In genomic region chr9:37801959-37802711, GRCh38 we compare ENCODE assay signal across 1 cellular context.
TF ChIP-seq lines count a peak whose summit lies in the region.

No MANE protein-coding gene starts in this region.

TF ChIP-seq in K562, 482 proteins besides CTCF, POLR2A, EP300 and RAD21 (continued from another document):
- TF ChIP-seq BCLAF1 (IDR thresholded peaks at IDR 0.05; ENCODE audit: borderline replicate concordance in 1 of 2, control insufficient read depth in 1 of 2, low read depth in 2 of 2, low read length in 1 of 2): peak in 1 of 2 experiments; percentile 37; a peak in 1 of 4 replicates
- no peak for TF ChIP-seq ZNF407 (IDR thresholded peaks at IDR 0.05; ENCODE audit: low read depth)
- no peak for TF ChIP-seq CHD4 (IDR thresholded peaks at IDR 0.05; ENCODE audit: insufficient read depth, insufficient replicate concordance, low read depth, low read length, poor library complexity, severe bottlenecking)
- no peak for TF ChIP-seq BACH1 (tag; IDR thresholded peaks at IDR 0.05)
- peak; percentile 29 to 86; a peak in 1 of 4 replicates for TF ChIP-seq FOXA3 (CRISPR knock-in tag; conservative IDR thresholded peaks at IDR 0.05 in 1 of 2, IDR thresholded peaks at IDR 0.05 in 1 of 2)
- no peak for TF ChIP-seq E2F5 (CRISPR knock-in tag; IDR thresholded peaks at IDR 0.05)
- no peak for TF ChIP-seq KAT7 (CRISPR knock-in tag; IDR thresholded peaks at IDR 0.05; ENCODE audit: borderline replicate concordance)
- TF ChIP-seq STAT5B (CRISPR knock-in tag; IDR thresholded peaks at IDR 0.05): no peak
- TF ChIP-seq IFI16 (CRISPR knock-in tag; IDR thresholded peaks at IDR 0.05): no peak
- TF ChIP-seq DLX4 (CRISPR knock-in tag; IDR thresholded peaks at IDR 0.05): no peak
- peak; percentile 34; the same call in 1 of the 2 replicates for TF ChIP-seq ARID2 (IDR thresholded peaks at IDR 0.05)
- TF ChIP-seq DPF2 (IDR thresholded peaks at IDR 0.05): 0 out of 2 replicates have a peak, but pooled peaks have one; percentile 41
- no peak for TF ChIP-seq ELF1 (tag; IDR thresholded peaks at IDR 0.05)
- no peak for TF ChIP-seq HDAC6 (IDR thresholded peaks at IDR 0.05; ENCODE audit: low read depth, low read length)
- no peak for TF ChIP-seq ZBED1 (IDR thresholded peaks at IDR 0.05)
- TF ChIP-seq POU5F1 (IDR thresholded peaks at IDR 0.05; ENCODE audit: borderline replicate concordance, low read depth, low read length, partially characterized antibody): no peak
- TF ChIP-seq U2AF1 (optimal IDR thresholded peaks at IDR 0.05; ENCODE audit: low read depth, low read length): no peak
- 0 out of 2 replicates have a peak, but pooled peaks have one; percentile 20 for TF ChIP-seq SMARCA4 (IDR thresholded peaks at IDR 0.05)
- TF ChIP-seq ZNF408 (CRISPR knock-in tag; IDR thresholded peaks at IDR 0.05; ENCODE audit: low read depth): no peak
- no peak for TF ChIP-seq MYBL2 (IDR thresholded peaks at IDR 0.05; ENCODE audit: low read depth)
- no peak for TF ChIP-seq MYBL2 (CRISPR knock-in tag; IDR thresholded peaks at IDR 0.05; ENCODE audit: borderline replicate concordance)
- peak; percentile 70 for TF ChIP-seq NR2C1 (IDR thresholded peaks at IDR 0.05)
- peak; percentile 67 for TF ChIP-seq NR2C1 (tag; IDR thresholded peaks at IDR 0.05)
- no peak for TF ChIP-seq KDM1A (IDR thresholded peaks at IDR 0.05)
- TF ChIP-seq PREB (CRISPR knock-in tag; IDR thresholded peaks at IDR 0.05): no peak
- TF ChIP-seq KLF1 (tag; IDR thresholded peaks at IDR 0.05): no peak
- no peak for TF ChIP-seq ZNF311 (CRISPR knock-in tag; IDR thresholded peaks at IDR 0.05)
- TF ChIP-seq ZNF41 (CRISPR knock-in tag; conservative IDR thresholded peaks at IDR 0.05): no peak
- no peak for TF ChIP-seq SFPQ (IDR thresholded peaks at IDR 0.05; ENCODE audit: low read depth, low read length)
- no peak for TF ChIP-seq SMC3 (conservative IDR thresholded peaks at IDR 0.05; ENCODE audit: insufficient read depth, low read depth, low read length)
- no peak for TF ChIP-seq HMGN3 (IDR thresholded peaks at IDR 0.05; ENCODE audit: borderline replicate concordance, extremely low read depth, insufficient read length, low read depth, low read length)
- TF ChIP-seq PRMT5 (CRISPR knock-in tag; IDR thresholded peaks at IDR 0.05): no peak
- TF ChIP-seq XRCC4 (IDR thresholded peaks at IDR 0.05; ENCODE audit: extremely low read depth, insufficient read depth, insufficient read length): no peak
- TF ChIP-seq CGGBP1 (CRISPR knock-in tag; IDR thresholded peaks at IDR 0.05): no peak
- TF ChIP-seq PCBP1 (IDR thresholded peaks at IDR 0.05; ENCODE audit: low read depth, low read length, poor library complexity, severe bottlenecking): no peak
- TF ChIP-seq FOSL1 (tag; conservative IDR thresholded peaks at IDR 0.05): no peak
- TF ChIP-seq MCM5 (IDR thresholded peaks at IDR 0.05; ENCODE audit: low read depth): no peak
